13 cellular contexts compared by ENCODE assay signal in genomic region chr2:113175736-113176695, GRCh38. TPM values are rescaled to one million over a fixed set of nuclear protein-coding genes. Genes with fewer than 3 reads are reported as not detected.
DNase-seq lines count a peak whose midpoint lies in the region; ATAC-seq and TF ChIP-seq lines count a peak whose summit lies in the region.
"Had no signal": no experiment of that assay in that cellular context is flagged by ENCODE, and none has a peak within 500 bp of the region (broad histone marks: within the 10 kb centered on the region; RNA-seq: fewer than 3 reads in every experiment).

No MANE protein-coding gene starts in this region.

- DNase-seq in Karpas-422 (peak; percentile 56), spleen (peak; percentile 88), midbrain (lab: John Stamatoyannopoulos, UW) (no peak)
- DNase-seq in activated naive CD8-positive, alpha-beta T cell treated with anti-CD3 and anti-CD28 coated beads, Interleukin-2, amount 10 ng/mL, durations not matched to agents 7 days and 5 days = no peak
- DNase-seq: NCI-H2227 treated with DMSO at 0.1 percent for 48 hours had no signal

- no peak for TF ChIP-seq CTCF in GM12875 (IDR thresholded peaks at IDR 0.05; ENCODE audit: borderline replicate concordance, insufficient read depth, low read depth, low read length)
- no peak for TF ChIP-seq CTCF in spleen (IDR thresholded peaks at IDR 0.05 in 8 of 11, conservative IDR thresholded peaks at IDR 0.05 in 3 of 11)

- H3K36me3 ChIP-seq in Karpas-422 (ENCODE audit: insufficient read depth, low read length) (peaks cover 9% of the 10 kb centered on the region; the same call in 1 of the 2 replicates), spleen (peaks cover 0 to 27% (median 0%) of the 10 kb centered on the region in 6 donors)

- POLR2A ChIA-PET in activated naive CD8-positive, alpha-beta T cell treated with anti-CD3 and anti-CD28 coated beads, Interleukin-2, amount 10 ng/mL, durations not matched to agents 7 days and 5 days (lab: Charles Lee) = interaction anchor here (0.6 to 6.1 kb wide), 15 partner anchors 8 to 191 kb away, joined by 3 to 85 read pairs (median 6); no protein-coding TSS in a partner anchor

- H3K9me2 ChIP-seq in Karpas-422 (replicated peaks; ENCODE audit: insufficient read depth, low read length) = no peaks in the 10 kb centered on the region

- H3K27me3 ChIP-seq in Karpas-422 (ENCODE audit: low read length) = no peaks in the 10 kb centered on the region
- no peaks in the 10 kb centered on the region for H3K27me3 ChIP-seq in spleen (replicated peaks in 1 of 7)
- H3K27me3 ChIP-seq: dorsolateral prefrontal cortex, hepatocyte had no signal

- peaks cover 13% of the 10 kb centered on the region; the same call in 1 of the 2 replicates for H4K20me1 ChIP-seq in Karpas-422 (ENCODE audit: insufficient read depth, low read depth, low read length)

- H3K4me1 ChIP-seq in Karpas-422 (ENCODE audit: low read length) (peaks cover 24% of the 10 kb centered on the region), spleen (peaks cover 54 to 100% (median 80%) of the 10 kb centered on the region in 6 donors)

- H3K4me2 ChIP-seq in Karpas-422 (ENCODE audit: low read depth, low read length, poor library complexity, severe bottlenecking) = peak overlapping the region; percentile 80
- H3K4me2 ChIP-seq: hepatocyte had no signal

- H3K9me3 Mint-ChIP-seq in activated naive CD8-positive, alpha-beta T cell treated with anti-CD3 and anti-CD28 coated beads, Interleukin-2, amount 10 ng/mL, durations not matched to agents 7 days and 5 days = no peaks in the 10 kb centered on the region

- H3K27ac ChIP-seq in Karpas-422 (ENCODE audit: low read length) (peak overlapping the region; percentile 78), spleen (peak overlapping the region; percentile 68 to 95 (median 87))
- H3K27ac ChIP-seq: dorsolateral prefrontal cortex, hepatocyte had no signal

- no peak overlapping the region for H2AFZ ChIP-seq in Karpas-422 (ENCODE audit: low read length)
- H2AFZ ChIP-seq: hepatocyte had no signal

- H3K4me3 ChIP-seq in GM12875 (ENCODE audit: low read depth, low read length) (peak overlapping the region; percentile 60), Karpas-422 (ENCODE audit: low read length) (peak overlapping the region; percentile 92), spleen (peak overlapping the region; percentile 35 to 88 (median 62))
- H3K4me3 ChIP-seq: hepatocyte had no signal

- TF ChIP-seq POLR2A in spleen (IDR thresholded peaks at IDR 0.05) (no peak), GM18505 (IDR thresholded peaks at IDR 0.05; ENCODE audit: borderline replicate concordance, extremely low read depth, insufficient read depth, insufficient read length) (no peak)

- H3K9me3 ChIP-seq in Karpas-422 (ENCODE audit: low read length) (no peaks in the 10 kb centered on the region), spleen (no peaks in the 10 kb centered on the region)

- H3K36me3 Mint-ChIP-seq in activated naive CD8-positive, alpha-beta T cell treated with anti-CD3 and anti-CD28 coated beads, Interleukin-2, amount 10 ng/mL, durations not matched to agents 7 days and 5 days = peaks cover 66% of the 10 kb centered on the region

- no peak for ATAC-seq in activated naive CD8-positive, alpha-beta T cell treated with anti-CD3 and anti-CD28 coated beads, Interleukin-2, amount 10 ng/mL, durations not matched to agents 7 days and 5 days (ENCODE audit: low read depth)
- ATAC-seq in GM18505 (IDR thresholded peaks at IDR 0.05; ENCODE audit: unreplicated experiment) (no peak), HG03039 (IDR thresholded peaks at IDR 0.05; ENCODE audit: unreplicated experiment) (no peak), HG03432 (IDR thresholded peaks at IDR 0.05; ENCODE audit: unreplicated experiment) (no peak)

- peak overlapping the region; percentile 95 for H3K4me3 Mint-ChIP-seq in activated naive CD8-positive, alpha-beta T cell treated with anti-CD3 and anti-CD28 coated beads, Interleukin-2, amount 10 ng/mL, durations not matched to agents 7 days and 5 days

- WGBS in spleen, 5 donors = 30 to 41% (median 32%) methylated on average over 11 of the region's 11 CpGs

- H3K27me3 Mint-ChIP-seq in activated naive CD8-positive, alpha-beta T cell treated with anti-CD3 and anti-CD28 coated beads, Interleukin-2, amount 10 ng/mL, durations not matched to agents 7 days and 5 days = no peaks in the 10 kb centered on the region

- H3K79me2 ChIP-seq in Karpas-422 (ENCODE audit: low read length) = peaks cover 70% of the 10 kb centered on the region
- H3K79me2 ChIP-seq: hepatocyte had no signal

- peak overlapping the region; percentile 93 for H3K9ac ChIP-seq in Karpas-422 (ENCODE audit: low read length)

- peaks cover 73% of the 10 kb centered on the region for H3K4me1 Mint-ChIP-seq in activated naive CD8-positive, alpha-beta T cell treated with anti-CD3 and anti-CD28 coated beads, Interleukin-2, amount 10 ng/mL, durations not matched to agents 7 days and 5 days

- intact Hi-C loops in spleen (cut with DNase I; ENCODE audit: low total_unique reads) = no loop called here

- H3K27ac Mint-ChIP-seq in activated naive CD8-positive, alpha-beta T cell treated with anti-CD3 and anti-CD28 coated beads, Interleukin-2, amount 10 ng/mL, durations not matched to agents 7 days and 5 days = peak overlapping the region; percentile 90

RNA-seq across cellular contexts. Expression of gene PSD4, which starts 2.2 kb away (rescaled TPM):
- 43.3 and 85.3 TPM in 2 replicates for total RNA-seq in Karpas-422 (2014; rRNA removed; shearing (Covaris generic); ENCODE audit: low replicate concordance)
- 100 to 1,000 TPM; 361 to 385 TPM for total RNA-seq in activated naive CD8-positive, alpha-beta T cell treated with anti-CD3 and anti-CD28 coated beads, Interleukin-2, amount 10 ng/mL, durations not matched to agents 7 days and 5 days
- 100 to 1,000 TPM in 4 of 7 donors, 10 to 100 TPM in 3; 73.1 to 154 (median 106) TPM for total RNA-seq in spleen
- 10 to 100 TPM; 43.9 to 75.8 (median 74.3) TPM for polyA plus RNA-seq in spleen

RNA-seq across cellular contexts. Expression of gene IL1RN, which starts 48.6 kb away (rescaled TPM):
- not detected in 2 replicates for total RNA-seq in Karpas-422 (2014; rRNA removed; shearing (Covaris generic); ENCODE audit: low replicate concordance)
- 1 to 10 TPM; 2.1 to 4.0 TPM for total RNA-seq in activated naive CD8-positive, alpha-beta T cell treated with anti-CD3 and anti-CD28 coated beads, Interleukin-2, amount 10 ng/mL, durations not matched to agents 7 days and 5 days
- 10 to 100 TPM in 6 of 7 donors, 1 to 10 TPM in 1; 6.3 to 53.9 (median 21.2) TPM for total RNA-seq in spleen
- 10 to 100 TPM in 1 of 3 donors, 1 to 10 TPM in 2; 1.9 to 11.1 (median 5.9) TPM for polyA plus RNA-seq in spleen
- total RNA-seq: HT1080, myocyte had no signal

Comparison
In these comparisons a context has a peak if more than half of its experiments do, and no peak if none do; other contexts are left out.
1. DNase-seq: peak in Karpas-422 (single experiment) and spleen (single experiment); none in activated naive CD8-positive, alpha-beta T cell treated with anti-CD3 and anti-CD28 coated beads, Interleukin-2, amount 10 ng/mL, durations not matched to agents 7 days and 5 days (single experiment) and midbrain (single experiment).
2. Peak in every context shown above with its lines, with median percentiles within 50 percentile points of each other: H3K4me3 ChIP-seq.